ENCODE assay signal across 14 cellular contexts in the genomic region with DNA sequence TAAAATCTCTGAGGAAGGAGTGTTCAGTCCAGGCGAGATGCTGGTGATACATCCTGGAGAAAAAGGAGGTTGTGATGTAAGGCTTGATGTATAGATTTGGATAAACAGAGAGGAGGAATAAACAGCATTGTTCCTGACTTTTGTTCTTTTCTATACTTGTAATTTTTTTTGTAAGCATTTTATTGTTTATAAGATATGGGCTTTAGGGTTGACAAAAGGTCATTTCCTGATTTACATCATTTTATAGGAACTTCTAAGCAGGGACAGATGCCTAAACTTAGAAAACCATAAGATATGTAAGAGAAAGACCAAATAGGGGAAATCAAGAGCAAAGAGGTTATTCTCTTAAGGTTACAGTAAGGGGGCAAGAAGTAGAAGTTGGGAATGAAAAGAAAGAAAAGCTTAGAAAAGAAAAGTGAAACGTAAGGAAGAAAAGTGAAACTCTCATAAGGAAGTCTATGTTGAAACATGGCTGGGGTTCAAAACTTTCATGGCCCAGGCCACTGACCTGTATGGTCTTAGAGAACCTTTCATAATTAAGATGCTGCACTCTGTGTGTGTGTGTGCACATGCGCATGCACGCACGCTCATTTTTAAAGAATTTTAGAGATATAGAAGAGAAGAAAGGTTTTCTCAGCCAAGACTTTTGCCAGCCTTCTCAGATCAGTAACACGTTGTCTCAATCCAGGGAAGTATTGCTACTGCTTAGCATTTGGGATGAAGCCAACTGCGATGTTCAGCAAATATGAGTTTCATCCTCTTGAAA. TPM values are rescaled to one million over a fixed set of nuclear protein-coding genes. Genes with fewer than 3 reads are reported as not detected.
DNase-seq lines count a peak whose midpoint lies in the region; ATAC-seq and TF ChIP-seq lines count a peak whose summit lies in the region.
"Had no signal": no experiment of that assay in that cellular context is flagged by ENCODE, and none has a peak within 500 bp of the region (broad histone marks: within the 10 kb centered on the region; RNA-seq: fewer than 3 reads in every experiment).

No MANE protein-coding gene starts in this region.

- no peak for DNase-seq in activated CD8-positive, alpha-beta T cell treated with anti-CD3 and anti-CD28 coated beads, Interleukin-2, amount 10 ng/mL, durations not matched to agents 7 days and 5 days
- no peak for DNase-seq in activated CD8-positive, alpha-beta T cell treated with anti-CD3 and anti-CD28 coated beads for 36 hours
- DNase-seq in activated T-helper 1 cell treated with anti-CD3 and anti-CD28 coated beads, Interleukin-12 subunit alpha, Interleukin-12 subunit beta, Interleukin-2, Interleukin-4 antibody, amounts not matched to agents 30 ng/mL and 10 ng/mL and 1 ng/mL, durations not matched to agents 14 hours and 24 hours and 36 hours (ENCODE audit: low spot score), result no peak
- DNase-seq in fibroblast of villous mesenchyme (ENCODE audit: low read depth), result peak; percentile 33
- peak; percentile 57 for DNase-seq in superior temporal gyrus (ENCODE audit: extremely low spot score)
- no peak for DNase-seq in type B pancreatic cell (ENCODE audit: extremely low spot score, unreplicated experiment)
- DNase-seq: erythroblast, NCI-H1930, NCI-H82, SHP77 had no signal

- peaks cover 22% of the 10 kb centered on the region for H3K4me1 Mint-ChIP-seq in activated CD8-positive, alpha-beta T cell treated with anti-CD3 and anti-CD28 coated beads, Interleukin-2, amount 10 ng/mL, durations not matched to agents 7 days and 5 days (ENCODE audit: low read depth)
- H3K4me1 Mint-ChIP-seq in activated CD8-positive, alpha-beta T cell treated with anti-CD3 and anti-CD28 coated beads for 36 hours (ENCODE audit: low read depth), result peaks cover 8% of the 10 kb centered on the region
- H3K4me1 Mint-ChIP-seq in activated T-helper 1 cell treated with anti-CD3 and anti-CD28 coated beads, Interleukin-12 subunit alpha, Interleukin-12 subunit beta, Interleukin-2, Interleukin-4 antibody, amounts not matched to agents 30 ng/mL and 10 ng/mL and 1 ng/mL, durations not matched to agents 14 hours and 24 hours and 36 hours (ENCODE audit: low read depth), result peaks cover 31% of the 10 kb centered on the region
- no peaks in the 10 kb centered on the region for H3K4me1 Mint-ChIP-seq in type B pancreatic cell (ENCODE audit: unreplicated experiment)

- intact Hi-C loops in activated CD8-positive, alpha-beta T cell treated with anti-CD3 and anti-CD28 coated beads for 36 hours (cut with micrococcal nuclease), result no loop called here
- intact Hi-C loops in activated T-helper 1 cell treated with anti-CD3 and anti-CD28 coated beads, Interleukin-12 subunit alpha, Interleukin-12 subunit beta, Interleukin-2, Interleukin-4 antibody, amounts not matched to agents 30 ng/mL and 10 ng/mL and 1 ng/mL, durations not matched to agents 14 hours and 24 hours and 36 hours (cut with micrococcal nuclease), result no loop called here

- no peaks in the 10 kb centered on the region for H3K9me3 Mint-ChIP-seq in activated CD8-positive, alpha-beta T cell treated with anti-CD3 and anti-CD28 coated beads, Interleukin-2, amount 10 ng/mL, durations not matched to agents 7 days and 5 days (ENCODE audit: insufficient read depth)
- H3K9me3 Mint-ChIP-seq in activated CD8-positive, alpha-beta T cell treated with anti-CD3 and anti-CD28 coated beads for 36 hours, result peaks cover 3% of the 10 kb centered on the region
- peaks cover 21% of the 10 kb centered on the region for H3K9me3 Mint-ChIP-seq in activated T-helper 1 cell treated with anti-CD3 and anti-CD28 coated beads, Interleukin-12 subunit alpha, Interleukin-12 subunit beta, Interleukin-2, Interleukin-4 antibody, amounts not matched to agents 30 ng/mL and 10 ng/mL and 1 ng/mL, durations not matched to agents 14 hours and 24 hours and 36 hours
- peaks cover 6% of the 10 kb centered on the region for H3K9me3 Mint-ChIP-seq in type B pancreatic cell

- H3K27ac Mint-ChIP-seq in activated CD8-positive, alpha-beta T cell treated with anti-CD3 and anti-CD28 coated beads, Interleukin-2, amount 10 ng/mL, durations not matched to agents 7 days and 5 days, result no peak overlapping the region
- H3K27ac Mint-ChIP-seq in activated CD8-positive, alpha-beta T cell treated with anti-CD3 and anti-CD28 coated beads for 36 hours, result no peak overlapping the region
- peak overlapping the region; percentile 4 for H3K27ac Mint-ChIP-seq in activated T-helper 1 cell treated with anti-CD3 and anti-CD28 coated beads, Interleukin-12 subunit alpha, Interleukin-12 subunit beta, Interleukin-2, Interleukin-4 antibody, amounts not matched to agents 30 ng/mL and 10 ng/mL and 1 ng/mL, durations not matched to agents 14 hours and 24 hours and 36 hours
- H3K27ac Mint-ChIP-seq in type B pancreatic cell, result no peak overlapping the region
- H3K27ac Mint-ChIP-seq: activated naive CD8-positive, alpha-beta T cell had no signal

- TF ChIP-seq CTCF in activated CD8-positive, alpha-beta T cell treated with anti-CD3 and anti-CD28 coated beads for 36 hours (IDR thresholded peaks at IDR 0.05), result no peak
- TF ChIP-seq CTCF in fibroblast of villous mesenchyme (IDR thresholded peaks at IDR 0.05; ENCODE audit: insufficient read depth, low read depth, low read length) (no peak), type B pancreatic cell (conservative IDR thresholded peaks at IDR 0.05) (no peak)

- ATAC-seq in activated CD8-positive, alpha-beta T cell treated with anti-CD3 and anti-CD28 coated beads, Interleukin-2, amount 10 ng/mL, durations not matched to agents 7 days and 5 days, result no peak
- ATAC-seq in activated CD8-positive, alpha-beta T cell treated with anti-CD3 and anti-CD28 coated beads for 36 hours, result no peak
- ATAC-seq in GM19324 (IDR thresholded peaks at IDR 0.05; ENCODE audit: low FRiP score, unreplicated experiment) (no peak), HG03432 (IDR thresholded peaks at IDR 0.05; ENCODE audit: unreplicated experiment) (no peak)

- H3K36me3 Mint-ChIP-seq in activated CD8-positive, alpha-beta T cell treated with anti-CD3 and anti-CD28 coated beads, Interleukin-2, amount 10 ng/mL, durations not matched to agents 7 days and 5 days (ENCODE audit: low read depth), result peaks cover 11% of the 10 kb centered on the region
- no peaks in the 10 kb centered on the region for H3K36me3 Mint-ChIP-seq in activated CD8-positive, alpha-beta T cell treated with anti-CD3 and anti-CD28 coated beads for 36 hours (ENCODE audit: low read depth)
- H3K36me3 Mint-ChIP-seq in activated T-helper 1 cell treated with anti-CD3 and anti-CD28 coated beads, Interleukin-12 subunit alpha, Interleukin-12 subunit beta, Interleukin-2, Interleukin-4 antibody, amounts not matched to agents 30 ng/mL and 10 ng/mL and 1 ng/mL, durations not matched to agents 14 hours and 24 hours and 36 hours (ENCODE audit: low read depth), result peaks cover 15% of the 10 kb centered on the region
- H3K36me3 Mint-ChIP-seq in type B pancreatic cell, result no peaks in the 10 kb centered on the region
- H3K36me3 Mint-ChIP-seq: activated naive CD8-positive, alpha-beta T cell had no signal

- CTCF ChIA-PET in activated CD8-positive, alpha-beta T cell treated with anti-CD3 and anti-CD28 coated beads, Interleukin-2, amount 10 ng/mL, durations not matched to agents 7 days and 5 days (lab: Charles Lee), result interaction anchor here (0.9 kb wide), 1 partner anchor 9 kb away, joined by 3 read pairs; no protein-coding TSS in a partner anchor
- CTCF ChIA-PET in activated CD8-positive, alpha-beta T cell treated with anti-CD3 and anti-CD28 coated beads for 36 hours (lab: Charles Lee), result interaction anchor here (0.7 kb wide), 1 partner anchor 180 kb away, joined by 3 read pairs; no protein-coding TSS in a partner anchor

- H3K4me3 ChIP-seq in fibroblast of villous mesenchyme (ENCODE audit: low read depth, low read length), result no peak overlapping the region

- peak overlapping the region; percentile 16 for H3K4me3 Mint-ChIP-seq in activated CD8-positive, alpha-beta T cell treated with anti-CD3 and anti-CD28 coated beads, Interleukin-2, amount 10 ng/mL, durations not matched to agents 7 days and 5 days
- H3K4me3 Mint-ChIP-seq in activated CD8-positive, alpha-beta T cell treated with anti-CD3 and anti-CD28 coated beads for 36 hours, result no peak overlapping the region
- peak overlapping the region; percentile 23 for H3K4me3 Mint-ChIP-seq in activated T-helper 1 cell treated with anti-CD3 and anti-CD28 coated beads, Interleukin-12 subunit alpha, Interleukin-12 subunit beta, Interleukin-2, Interleukin-4 antibody, amounts not matched to agents 30 ng/mL and 10 ng/mL and 1 ng/mL, durations not matched to agents 14 hours and 24 hours and 36 hours
- H3K4me3 Mint-ChIP-seq in type B pancreatic cell, result no peak overlapping the region
- H3K4me3 Mint-ChIP-seq: activated naive CD8-positive, alpha-beta T cell had no signal

- peaks cover 15% of the 10 kb centered on the region for H3K27me3 Mint-ChIP-seq in activated CD8-positive, alpha-beta T cell treated with anti-CD3 and anti-CD28 coated beads, Interleukin-2, amount 10 ng/mL, durations not matched to agents 7 days and 5 days (ENCODE audit: low read depth)
- H3K27me3 Mint-ChIP-seq in activated CD8-positive, alpha-beta T cell treated with anti-CD3 and anti-CD28 coated beads for 36 hours, result peaks cover 15% of the 10 kb centered on the region
- peaks cover 10% of the 10 kb centered on the region for H3K27me3 Mint-ChIP-seq in activated T-helper 1 cell treated with anti-CD3 and anti-CD28 coated beads, Interleukin-12 subunit alpha, Interleukin-12 subunit beta, Interleukin-2, Interleukin-4 antibody, amounts not matched to agents 30 ng/mL and 10 ng/mL and 1 ng/mL, durations not matched to agents 14 hours and 24 hours and 36 hours (ENCODE audit: insufficient read depth)
- peaks cover 46% of the 10 kb centered on the region for H3K27me3 Mint-ChIP-seq in type B pancreatic cell

- POLR2A ChIA-PET in activated CD8-positive, alpha-beta T cell treated with anti-CD3 and anti-CD28 coated beads, Interleukin-2, amount 10 ng/mL, durations not matched to agents 7 days and 5 days (lab: Charles Lee), result no interaction called here
- POLR2A ChIA-PET in activated CD8-positive, alpha-beta T cell treated with anti-CD3 and anti-CD28 coated beads for 36 hours (lab: Charles Lee), result interaction anchor here (1.5 kb wide), 1 partner anchor 12 kb away, joined by 3 read pairs; no protein-coding TSS in a partner anchor

RNA-seq across cellular contexts. Expression of gene SLC26A4, which starts 16.5 kb away (rescaled TPM):
- 1 to 10 TPM in 1 of 2 experiments, under 1 TPM in 1; 0.94 to 1.1 TPM for total RNA-seq in activated CD8-positive, alpha-beta T cell treated with anti-CD3 and anti-CD28 coated beads, Interleukin-2, amount 10 ng/mL, durations not matched to agents 7 days and 5 days
- total RNA-seq in activated CD8-positive, alpha-beta T cell treated with anti-CD3 and anti-CD28 coated beads for 36 hours, result 1 to 10 TPM; 1.0 to 2.0 TPM
- 7.2 and 7.9 TPM in 2 replicates for total RNA-seq in activated T-helper 1 cell treated with anti-CD3 and anti-CD28 coated beads, Interleukin-12 subunit alpha, Interleukin-12 subunit beta, Interleukin-2, Interleukin-4 antibody, amounts not matched to agents 30 ng/mL and 10 ng/mL and 1 ng/mL, durations not matched to agents 14 hours and 24 hours and 36 hours
- total RNA-seq in fibroblast of villous mesenchyme (under 0.01 and 0.32 TPM in 2 replicates), type B pancreatic cell (ENCODE audit: low replicate concordance) (not detected in 2 replicates)
- total RNA-seq: H7 had no signal

Comparison
In these comparisons a context has a peak if more than half of its experiments do, and no peak if none do; other contexts are left out.
1. H3K4me3 Mint-ChIP-seq: peak in activated CD8-positive, alpha-beta T cell treated with anti-CD3 and anti-CD28 coated beads, Interleukin-2, amount 10 ng/mL, durations not matched to agents 7 days and 5 days (single experiment) and activated T-helper 1 cell treated with anti-CD3 and anti-CD28 coated beads, Interleukin-12 subunit alpha, Interleukin-12 subunit beta, Interleukin-2, Interleukin-4 antibody, amounts not matched to agents 30 ng/mL and 10 ng/mL and 1 ng/mL, durations not matched to agents 14 hours and 24 hours and 36 hours (single experiment); none in activated CD8-positive, alpha-beta T cell treated with anti-CD3 and anti-CD28 coated beads for 36 hours (single experiment) and type B pancreatic cell (single experiment).
2. DNase-seq: peak in fibroblast of villous mesenchyme (single experiment) and superior temporal gyrus (single experiment); none in activated CD8-positive, alpha-beta T cell treated with anti-CD3 and anti-CD28 coated beads, Interleukin-2, amount 10 ng/mL, durations not matched to agents 7 days and 5 days (single experiment), activated CD8-positive, alpha-beta T cell treated with anti-CD3 and anti-CD28 coated beads for 36 hours (single experiment), activated T-helper 1 cell treated with anti-CD3 and anti-CD28 coated beads, Interleukin-12 subunit alpha, Interleukin-12 subunit beta, Interleukin-2, Interleukin-4 antibody, amounts not matched to agents 30 ng/mL and 10 ng/mL and 1 ng/mL, durations not matched to agents 14 hours and 24 hours and 36 hours (single experiment) and type B pancreatic cell (single experiment).